Comparison of ENCODE assay signal across 8 cellular contexts in genomic region chr1:234730542-234731370, GRCh38.
DNase-seq lines count a peak whose midpoint lies in the region; ATAC-seq and TF ChIP-seq lines count a peak whose summit lies in the region.
"Had no signal": no experiment of that assay in that cellular context is flagged by ENCODE, and none has a peak within 500 bp of the region (broad histone marks: within the 10 kb centered on the region; RNA-seq: fewer than 3 reads in every experiment).

No MANE protein-coding gene starts in this region.

- H3K36me3 Mint-ChIP-seq in activated naive CD4-positive, alpha-beta T cell treated with anti-CD3 and anti-CD28 coated beads, Interleukin-2, amount 50 U/mL, for 72 hours = peaks cover 0 to 38% of the 10 kb centered on the region in 2 donors

- ATAC-seq in GM19455 (IDR thresholded peaks at IDR 0.05; ENCODE audit: unreplicated experiment) (peak; percentile 41), HG03460 (IDR thresholded peaks at IDR 0.05; ENCODE audit: unreplicated experiment) (peak; percentile 42)
- ATAC-seq in activated naive CD4-positive, alpha-beta T cell treated with anti-CD3 and anti-CD28 coated beads, Interleukin-2, amount 50 U/mL, for 72 hours = peak; percentile 32 to 48

- peak in 1 of 2 donors; percentile 40 for DNase-seq in activated naive CD4-positive, alpha-beta T cell treated with anti-CD3 and anti-CD28 coated beads, Interleukin-2, amount 50 U/mL, for 72 hours (ENCODE audit: low spot score in 2 of 2)
- peak; percentile 55 for DNase-seq in stimulated activated CD8-positive, alpha-beta memory T cell treated with anti-CD3 and anti-CD28 coated beads, Interleukin-4, amount 100 ng/mL, for 48 hours
- DNase-seq in GF-D8 (lab: John Stamatoyannopoulos, UW) = no peak
- DNase-seq in NCI-H2107 treated with DMSO at 0.1 percent for 48 hours (lab: John Stamatoyannopoulos, UW; ENCODE audit: unreplicated experiment) = no peak
- no peak for DNase-seq in uterus

- no peaks in the 10 kb centered on the region for H3K9me3 ChIP-seq in uterus
- H3K9me3 ChIP-seq: thoracic aorta had no signal

- H3K4me3 ChIP-seq in uterus = no peak overlapping the region
- H3K4me3 ChIP-seq: thoracic aorta had no signal

- peak overlapping the region; percentile 87 to 93 for H3K27ac Mint-ChIP-seq in activated naive CD4-positive, alpha-beta T cell treated with anti-CD3 and anti-CD28 coated beads, Interleukin-2, amount 50 U/mL, for 72 hours

- H3K36me3 ChIP-seq in uterus = no peaks in the 10 kb centered on the region
- H3K36me3 ChIP-seq: thoracic aorta had no signal

- H3K27ac ChIP-seq in uterus = no peak overlapping the region
- H3K27ac ChIP-seq: thoracic aorta had no signal

- no peaks in the 10 kb centered on the region for H3K9me3 Mint-ChIP-seq in activated naive CD4-positive, alpha-beta T cell treated with anti-CD3 and anti-CD28 coated beads, Interleukin-2, amount 50 U/mL, for 72 hours

- TF ChIP-seq CTCF in uterus (IDR thresholded peaks at IDR 0.05) = no peak

- TF ChIP-seq POLR2A in uterus (IDR thresholded peaks at IDR 0.05) = no peak

- H3K4me1 ChIP-seq in uterus = peaks cover 10 to 17% of the 10 kb centered on the region in 2 donors

- H3K27me3 ChIP-seq in uterus = no peaks in the 10 kb centered on the region

- intact Hi-C loops in uterus (cut with DNase I; ENCODE audit: low total_unique reads) = no loop called here
